12 cellular contexts compared by ENCODE assay signal in genomic region chr4:2296621-2297601, GRCh38. TPM values are rescaled to one million over a fixed set of nuclear protein-coding genes. Genes with fewer than 3 reads are reported as not detected.
A peak's percentile ranks its signal among the peaks of the same experiment; 100 is the strongest.
DNase-seq lines count a peak whose midpoint lies in the region; ATAC-seq, FAIRE-seq and TF ChIP-seq lines count a peak whose summit lies in the region.
"Had no signal": no experiment of that assay in that cellular context is flagged by ENCODE, and none has a peak within 500 bp of the region (broad histone marks: within the 10 kb centered on the region; RNA-seq: fewer than 3 reads in every experiment).

No MANE protein-coding gene starts in this region.

- in situ Hi-C loops in HAP-1 (cut with MboI; ENCODE audit: low sequenced_read_pairs): no loop called here

- H3K4me3 ChIP-seq in H1 (ENCODE audit: extremely low read depth in 1 of 4, insufficient read depth in 2 of 4, low read depth in 3 of 4, low read length in 4 of 4) (no peak overlapping the region), HAP-1 (no peak overlapping the region)
- H3K4me3 ChIP-seq: gastroesophageal sphincter, left lung, ovary had no signal

- no peak overlapping the region for H2AFZ ChIP-seq in H1 (ENCODE audit: low read length)

- H3K4ac ChIP-seq in H1 (replicated peaks; ENCODE audit: insufficient read length, low read depth, low read length): no peak overlapping the region

- TF ChIP-seq RAD21 in H1 (IDR thresholded peaks at IDR 0.05 in 1 of 2, conservative IDR thresholded peaks at IDR 0.05 in 1 of 2; ENCODE audit: low read depth in 2 of 2, low read length in 2 of 2): no peak

- no peak overlapping the region for H2BK15ac ChIP-seq in H1 (ENCODE audit: low read length)

- no peak overlapping the region for H4K91ac ChIP-seq in H1 (replicated peaks; ENCODE audit: insufficient read length, low read length)

- no peak overlapping the region for H3K56ac ChIP-seq in H1 (replicated peaks; ENCODE audit: insufficient read length, low read depth, low read length)

- ATAC-seq in omental fat pad (ENCODE audit: low FRiP score): no peak
- ATAC-seq: effector memory CD8-positive, alpha-beta T cell; gastroesophageal sphincter; left lung had no signal

- FAIRE-seq in H1 (lab: Jason Lieb, UNC): no peak

- WGBS in H1 (ENCODE audit: extremely low coverage in 1 of 2, insufficient coverage in 1 of 2, insufficient read length in 1 of 2, insufficient replicate concordance in 2 of 2, low coverage in 1 of 2, low lambda C conversion rate in 2 of 2, missing lambda C conversion rate in 1 of 2), 2 experiments: 90% methylated on average over 25 of the region's 37 CpGs; no CpG with 5 or more reads in 1 of the 2 experiments

- H3K27me3 ChIP-seq in H1 (replicated peaks in 1 of 4; ENCODE audit: control insufficient read depth in 3 of 4, extremely low read depth in 1 of 4, insufficient read depth in 3 of 4, low read length in 3 of 4) (no peaks in the 10 kb centered on the region), HAP-1 (ENCODE audit: low read depth) (no peaks in the 10 kb centered on the region)
- H3K27me3 ChIP-seq: gastroesophageal sphincter, left lung, ovary had no signal

- H3K14ac ChIP-seq in H1 (ENCODE audit: insufficient read length): no peak overlapping the region

- H4K8ac ChIP-seq in H1 (ENCODE audit: extremely low read depth, insufficient read depth, low read length): no peak overlapping the region

- no peaks in the 10 kb centered on the region for H3K79me2 ChIP-seq in H1 (ENCODE audit: control insufficient read depth in 1 of 2, insufficient read depth in 2 of 2, low read length in 2 of 2)

- H3K79me1 ChIP-seq in H1 (ENCODE audit: low read depth, low read length): no peaks in the 10 kb centered on the region; the same call in 1 of the 2 replicates

- 0 out of 2 replicates have a peak overlapping the region, but pooled peaks have one; percentile 72 for H2BK5ac ChIP-seq in H1 (ENCODE audit: low read depth, low read length)

- H2AK5ac ChIP-seq in H1 (ENCODE audit: low read depth, low read length): no peak overlapping the region

- H3K18ac ChIP-seq in H1 (ENCODE audit: extremely low read depth, low read length): no peak overlapping the region; the same call in 1 of the 2 replicates

- H3K36me3 ChIP-seq in H1 (ENCODE audit: control insufficient read depth in 2 of 4, insufficient read depth in 4 of 4, low read length in 3 of 4) (no peaks in the 10 kb centered on the region), HAP-1 (replicated peaks) (no peaks in the 10 kb centered on the region)
- H3K36me3 ChIP-seq: left lung, ovary had no signal

- CTCF ChIA-PET in H1 (lab: Charles Lee; ENCODE audit: partially characterized antibody): interaction anchor here (1.0 to 2.2 kb wide), 5 partner anchors 8 to 76 kb away, joined by 3 to 8 read pairs (median 4); no protein-coding TSS in a partner anchor

- H3K9me3 ChIP-seq in H1 (ENCODE audit: insufficient read depth in 2 of 2, low read depth in 1 of 2, low read length in 1 of 2): no peaks in the 10 kb centered on the region
- no peaks in the 10 kb centered on the region for H3K9me3 ChIP-seq in HAP-1
- H3K9me3 ChIP-seq: gastroesophageal sphincter, ovary had no signal

- no peak overlapping the region; the same call in 1 of the 2 replicates for H2BK12ac ChIP-seq in H1 (ENCODE audit: low read depth, low read length)

- POLR2A ChIA-PET in H1 (lab: Charles Lee; ENCODE audit: partially characterized antibody): no interaction called here

- no peak overlapping the region for H2BK20ac ChIP-seq in H1 (ENCODE audit: low read length)

- TF ChIP-seq POLR2A in H1 (IDR thresholded peaks at IDR 0.05; ENCODE audit: control extremely low read depth in 1 of 2, low read depth in 2 of 2, low read length in 2 of 2): no peak

- TF ChIP-seq EP300 in H1 (IDR thresholded peaks at IDR 0.05; ENCODE audit: borderline replicate concordance in 1 of 2, low read depth in 2 of 2, low read length in 2 of 2): no peak

- H3K4me1 ChIP-seq in H1 (replicated peaks in 1 of 4; ENCODE audit: control insufficient read depth in 3 of 4, insufficient read depth in 4 of 4, low read length in 3 of 4) (no peaks in the 10 kb centered on the region; a peak in 1 of 7 replicates), HAP-1 (no peaks in the 10 kb centered on the region)
- H3K4me1 ChIP-seq: left lung had no signal

- no peak overlapping the region for H2BK120ac ChIP-seq in H1 (replicated peaks; ENCODE audit: low read depth, low read length)

- H4K5ac ChIP-seq in H1 (ENCODE audit: insufficient read length, low read depth, low read length): no peak overlapping the region

- DNase-seq in activated T-cell treated with anti-CD3 and anti-CD28 coated beads, Interleukin-2, amount 50 U/mL, for 1 hour: peak; percentile 34
- DNase-seq in activated T-cell treated with anti-CD3 and anti-CD28 coated beads for 4 hours (no peak), NAMALWA (ENCODE audit: low spot score) (peak; percentile 61), H1 (ENCODE audit: low read depth in 1 of 2, low spot score in 2 of 2) (peak in 1 of 2 experiments; percentile 44), omental fat pad (ENCODE audit: low spot score) (no peak), HAP-1 (ENCODE audit: low spot score in 2 of 2) (no peak), kidney glomerular epithelial cell (lab: John Stamatoyannopoulos, UW) (no peak)
- peak; percentile 34 for DNase-seq in stimulated activated CD8-positive, alpha-beta memory T cell treated with anti-CD3 and anti-CD28 coated beads, Interleukin-4, amount 100 ng/mL, for 48 hours
- DNase-seq: effector memory CD8-positive, alpha-beta T cell had no signal

- H3K23ac ChIP-seq in H1 (ENCODE audit: insufficient read length): no peak overlapping the region

- no peaks in the 10 kb centered on the region for H4K20me1 ChIP-seq in H1 (replicated peaks in 1 of 2; ENCODE audit: control insufficient read depth in 1 of 2, insufficient read depth in 2 of 2, low read length in 2 of 2)

- TF ChIP-seq CTCF in H1 (IDR thresholded peaks at IDR 0.05; ENCODE audit: control extremely low read depth in 1 of 3, insufficient read depth in 1 of 3, low read depth in 1 of 3, low read length in 3 of 3) (no peak), omental fat pad (IDR thresholded peaks at IDR 0.05) (no peak)

- no peak overlapping the region for H3K27ac ChIP-seq in H1 (ENCODE audit: low read depth, low read length)
- H3K27ac ChIP-seq: gastroesophageal sphincter, left lung, ovary had no signal

- H3K4me2 ChIP-seq in H1 (ENCODE audit: insufficient read depth in 1 of 2, low read depth in 2 of 2, low read length in 2 of 2): no peak overlapping the region; a peak in 1 of 4 replicates

- no peak overlapping the region for H3K9ac ChIP-seq in H1 (replicated peaks in 1 of 4; ENCODE audit: extremely low read depth in 1 of 4, low read depth in 3 of 4, low read length in 3 of 4)

- no peaks in the 10 kb centered on the region for H3K23me2 ChIP-seq in H1 (ENCODE audit: low read depth, low read length)

TF ChIP-seq in H1, 55 proteins besides CTCF, POLR2A, EP300 and RAD21 (continues in another document):
- TF ChIP-seq YY1 (IDR thresholded peaks at IDR 0.05; ENCODE audit: low read depth, low read length) (no peak), JUND (IDR thresholded peaks at IDR 0.05; ENCODE audit: low read length) (no peak), POU5F1 (IDR thresholded peaks at IDR 0.05; ENCODE audit: low read depth, low read length) (no peak), RBBP5 (IDR thresholded peaks at IDR 0.05; ENCODE audit: borderline replicate concordance, low read depth, low read length) (no peak), CREB1 (IDR thresholded peaks at IDR 0.05) (no peak), NANOG (IDR thresholded peaks at IDR 0.05; ENCODE audit: insufficient read depth, low read depth, low read length, poor library complexity, severe bottlenecking) (no peak), SIRT6 (IDR thresholded peaks at IDR 0.05; ENCODE audit: low read length) (no peak), TCF12 (IDR thresholded peaks at IDR 0.05; ENCODE audit: low read depth, low read length) (no peak), JUN (IDR thresholded peaks at IDR 0.05; ENCODE audit: low read depth, low read length) (no peak), HDAC2 (IDR thresholded peaks at IDR 0.05; ENCODE audit: borderline replicate concordance in 1 of 2, low read depth in 2 of 2, low read length in 2 of 2) (no peak), POLR2AphosphoS5 (IDR thresholded peaks at IDR 0.05; ENCODE audit: low read depth, low read length) (no peak)

RNA-seq across cellular contexts. Expression of gene MXD4, which starts 35.0 kb away (rescaled TPM):
- total RNA-seq in H1 (2021; fragmentation: NEBNext Ultra II Directional; extraction: Animal tissue kit (Norgen Biotek cat#: 25700)): 20.8 and 24.6 TPM in 2 replicates
- polyA plus RNA-seq in H1 (2011; rRNA removed): 18.0 and 24.1 TPM in 2 replicates
- polyA plus RNA-seq in H1 (2011; cell fraction: cytosol; rRNA removed): 17.9 TPM
- polyA plus RNA-seq in H1 (2011; cell fraction: nucleus; rRNA removed): 40.1 TPM
- 14.9 to 16.5 TPM (median 15.7 TPM) in 4 replicates for polyA plus RNA-seq in H1 (2012, experiment 1 of 2)
- 16.5 TPM for polyA plus RNA-seq in H1 (2012, experiment 2 of 2)
- polyA plus RNA-seq in H1 (2013, experiment 1 of 2): 13.4 TPM
- polyA plus RNA-seq in H1 (2013, experiment 2 of 2): 14.2 TPM
- 12.7 and 13.1 TPM in 2 replicates for polyA minus RNA-seq in H1 (2011; rRNA and poly(A)+ RNA removed)
- 13.5 TPM for polyA minus RNA-seq in H1 (2011; cell fraction: cytosol; rRNA and poly(A)+ RNA removed)
- polyA minus RNA-seq in H1 (2011; cell fraction: nucleus; rRNA and poly(A)+ RNA removed): 15.7 TPM
- 100 to 1,000 TPM in 1 of 4 donors, 10 to 100 TPM in 3; 33.7 to 118 (median 59.5) TPM for total RNA-seq in omental fat pad

RNA-seq across cellular contexts. Expression of gene HAUS3, which starts 55.0 kb away (rescaled TPM):
- 14.6 and 14.8 TPM in 2 replicates for total RNA-seq in H1 (2021; fragmentation: NEBNext Ultra II Directional; extraction: Animal tissue kit (Norgen Biotek cat#: 25700))
- 3.2 and 5.1 TPM in 2 replicates for polyA plus RNA-seq in H1 (2011; rRNA removed)
- polyA plus RNA-seq in H1 (2011; cell fraction: cytosol; rRNA removed): 6.5 TPM
- polyA plus RNA-seq in H1 (2011; cell fraction: nucleus; rRNA removed): 3.7 TPM
- 4.4 to 10.4 TPM (median 5.5 TPM) in 4 replicates for polyA plus RNA-seq in H1 (2012, experiment 1 of 2)
- polyA plus RNA-seq in H1 (2012, experiment 2 of 2): 1.2 TPM
- 10.3 TPM for polyA plus RNA-seq in H1 (2013, experiment 1 of 2)
- polyA plus RNA-seq in H1 (2013, experiment 2 of 2): 10.4 TPM
- 1.6 and 2.3 TPM in 2 replicates for polyA minus RNA-seq in H1 (2011; rRNA and poly(A)+ RNA removed)
- 4.0 TPM for polyA minus RNA-seq in H1 (2011; cell fraction: cytosol; rRNA and poly(A)+ RNA removed)
- 5.1 TPM for polyA minus RNA-seq in H1 (2011; cell fraction: nucleus; rRNA and poly(A)+ RNA removed)
- total RNA-seq in omental fat pad: 10 to 100 TPM in 3 of 4 donors, 1 to 10 TPM in 1; 9.5 to 27.6 (median 10.8) TPM

RNA-seq across cellular contexts. Expression of gene POLN, which starts 55.0 kb away (rescaled TPM):
- total RNA-seq in H1 (2021; fragmentation: NEBNext Ultra II Directional; extraction: Animal tissue kit (Norgen Biotek cat#: 25700)): 1.5 and 4.2 TPM in 2 replicates
- 0.82 and 0.98 TPM in 2 replicates for polyA plus RNA-seq in H1 (2011; rRNA removed)
- 1.3 TPM for polyA plus RNA-seq in H1 (2011; cell fraction: cytosol; rRNA removed)
- 1.5 TPM for polyA plus RNA-seq in H1 (2011; cell fraction: nucleus; rRNA removed)
- polyA plus RNA-seq in H1 (2012, experiment 1 of 2): 0.94 to 1.2 TPM (median 1.1 TPM) in 4 replicates
- polyA plus RNA-seq in H1 (2012, experiment 2 of 2): 0.05 TPM
- polyA plus RNA-seq in H1 (2013, experiment 1 of 2): 1.8 TPM
- 2.3 TPM for polyA plus RNA-seq in H1 (2013, experiment 2 of 2)
- 1.3 and 2.1 TPM in 2 replicates for polyA minus RNA-seq in H1 (2011; rRNA and poly(A)+ RNA removed)
- polyA minus RNA-seq in H1 (2011; cell fraction: cytosol; rRNA and poly(A)+ RNA removed): not detected
- polyA minus RNA-seq in H1 (2011; cell fraction: nucleus; rRNA and poly(A)+ RNA removed): 4.2 TPM
- 1 to 10 TPM; 4.7 to 7.3 (median 5.1) TPM for total RNA-seq in omental fat pad

Comparison
In these comparisons a context has a peak if more than half of its experiments do, and no peak if none do; other contexts are left out.
1. DNase-seq: peak in activated T-cell treated with anti-CD3 and anti-CD28 coated beads, Interleukin-2, amount 50 U/mL, for 1 hour (single experiment), NAMALWA (single experiment) and stimulated activated CD8-positive, alpha-beta memory T cell treated with anti-CD3 and anti-CD28 coated beads, Interleukin-4, amount 100 ng/mL, for 48 hours (single experiment); none in activated T-cell treated with anti-CD3 and anti-CD28 coated beads for 4 hours (single experiment), omental fat pad (single experiment), HAP-1 (0 of 2) and kidney glomerular epithelial cell (single experiment).